Comparison of ENCODE assay signal across 22 cellular contexts in genomic region chr5:168434746-168435321, GRCh38. TPM values are rescaled to one million over a fixed set of nuclear protein-coding genes. Genes with fewer than 3 reads are reported as not detected.
DNase-seq lines count a peak whose midpoint lies in the region; ATAC-seq and TF ChIP-seq lines count a peak whose summit lies in the region.
"Had no signal": no experiment of that assay in that cellular context is flagged by ENCODE, and none has a peak within 500 bp of the region (broad histone marks: within the 10 kb centered on the region; RNA-seq: fewer than 3 reads in every experiment).

No MANE protein-coding gene starts in this region.

- no peak for TF ChIP-seq CTCF in foreskin keratinocyte (conservative IDR thresholded peaks at IDR 0.05)
- no peak for TF ChIP-seq CTCF in prostate gland (IDR thresholded peaks at IDR 0.05)
- TF ChIP-seq CTCF in suprapubic skin (IDR thresholded peaks at IDR 0.05), result no peak

- H3K36me3 ChIP-seq in prostate gland (no peaks in the 10 kb centered on the region), suprapubic skin (no peaks in the 10 kb centered on the region)

- no peaks in the 10 kb centered on the region for H3K9me3 ChIP-seq in prostate gland
- no peaks in the 10 kb centered on the region for H3K9me3 ChIP-seq in suprapubic skin

- intact Hi-C loops in prostate gland (cut with DNase I), result loop anchor here (10.0 kb wide), 1 partner anchor 160 kb away; no protein-coding TSS in a partner anchor

- H3K9me3 Mint-ChIP-seq in stimulated activated naive CD8-positive, alpha-beta T cell treated with anti-CD3 and anti-CD28 coated beads, Interleukin-15, amount 100 ng/mL, for 72 hours, result no peaks in the 10 kb centered on the region
- H3K9me3 Mint-ChIP-seq: activated CD4-positive, alpha-beta memory T cell treated with anti-CD3 and anti-CD28 coated beads for 36 hours; activated T-cell treated with anti-CD3 and anti-CD28 coated beads, Interleukin-2, amount 50 U/mL, for 4 hours; IgD-negative memory B cell; T-cell had no signal

- no peak overlapping the region for H3K4me3 Mint-ChIP-seq in stimulated activated naive CD8-positive, alpha-beta T cell treated with anti-CD3 and anti-CD28 coated beads, Interleukin-15, amount 100 ng/mL, for 72 hours
- H3K4me3 Mint-ChIP-seq: activated CD4-positive, alpha-beta memory T cell treated with anti-CD3 and anti-CD28 coated beads for 36 hours; activated T-cell treated with anti-CD3 and anti-CD28 coated beads, Interleukin-2, amount 50 U/mL, for 4 hours; IgD-negative memory B cell; T-cell had no signal

- TF ChIP-seq EP300 in suprapubic skin (IDR thresholded peaks at IDR 0.05), result no peak

- no peak for DNase-seq in stimulated activated naive CD8-positive, alpha-beta T cell treated with anti-CD3 and anti-CD28 coated beads, Interleukin-15, Interleukin-2, amounts not matched to agents 100 U/mL and 50 U/mL, for 24 hours
- DNase-seq in stimulated activated naive CD8-positive, alpha-beta T cell treated with anti-CD3 and anti-CD28 coated beads, Interleukin-15, amount 100 ng/mL, for 72 hours, result no peak
- DNase-seq in amniotic epithelial cell (ENCODE audit: low read depth) (peak; percentile 50), foreskin keratinocyte (no peak), prostate gland (ENCODE audit: low spot score) (no peak), NCI-H1105 (lab: John Stamatoyannopoulos, UW) (no peak), suprapubic skin (ENCODE audit: low spot score in 2 of 2) (no peak)
- DNase-seq: activated CD4-positive, alpha-beta memory T cell treated with anti-CD3 and anti-CD28 coated beads for 36 hours; activated T-cell treated with anti-CD3 and anti-CD28 coated beads, Interleukin-2, amount 50 U/mL, for 4 hours; cerebellar nuclear complex; effector memory CD4-positive, alpha-beta T cell; MV-4-11; naive B cell; NCI-H2029 treated with DMSO at 0.1 percent for 48 hours; small intestine; stimulated activated CD8-positive, alpha-beta memory T cell treated with anti-CD3 and anti-CD28 coated beads, Interleukin-4, amount 100 ng/mL, for 48 hours; T-cell had no signal

- H3K27me3 Mint-ChIP-seq in stimulated activated naive CD8-positive, alpha-beta T cell treated with anti-CD3 and anti-CD28 coated beads, Interleukin-15, amount 100 ng/mL, for 72 hours, result peaks cover 20% of the 10 kb centered on the region
- H3K27me3 Mint-ChIP-seq: activated CD4-positive, alpha-beta memory T cell treated with anti-CD3 and anti-CD28 coated beads for 36 hours; progenitor cell of endocrine pancreas had no signal

- peak; percentile 74 for ATAC-seq in stimulated activated naive CD8-positive, alpha-beta T cell treated with anti-CD3 and anti-CD28 coated beads, Interleukin-15, Interleukin-2, amounts not matched to agents 100 U/mL and 50 U/mL, for 24 hours
- ATAC-seq in stimulated activated naive CD8-positive, alpha-beta T cell treated with anti-CD3 and anti-CD28 coated beads, Interleukin-15, amount 100 ng/mL, for 72 hours, result no peak
- ATAC-seq in foreskin keratinocyte (peak; percentile 26), HG03342 (IDR thresholded peaks at IDR 0.05; ENCODE audit: unreplicated experiment) (no peak)
- ATAC-seq: activated T-cell treated with anti-CD3 and anti-CD28 coated beads, Interleukin-2, amount 50 U/mL, for 4 hours; T-cell had no signal

- H3K4me1 Mint-ChIP-seq in stimulated activated naive CD8-positive, alpha-beta T cell treated with anti-CD3 and anti-CD28 coated beads, Interleukin-15, amount 100 ng/mL, for 72 hours, result no peaks in the 10 kb centered on the region
- H3K4me1 Mint-ChIP-seq: naive B cell, T-cell had no signal

- TF ChIP-seq POLR2A in prostate gland (IDR thresholded peaks at IDR 0.05) (no peak), suprapubic skin (IDR thresholded peaks at IDR 0.05) (no peak)

- no peak overlapping the region for H3K4me3 ChIP-seq in prostate gland
- no peak overlapping the region for H3K4me3 ChIP-seq in suprapubic skin
- H3K4me3 ChIP-seq: hepatocyte had no signal

- WGBS in prostate gland, result 83% methylated on average over 8 of the region's 8 CpGs
- WGBS in suprapubic skin, result 75% methylated on average over 8 of the region's 8 CpGs

- no peaks in the 10 kb centered on the region for H3K4me1 ChIP-seq in foreskin keratinocyte
- H3K4me1 ChIP-seq in prostate gland (replicated peaks), result no peaks in the 10 kb centered on the region
- H3K4me1 ChIP-seq in suprapubic skin, result no peaks in the 10 kb centered on the region

- no peak overlapping the region for H3K27ac Mint-ChIP-seq in stimulated activated naive CD8-positive, alpha-beta T cell treated with anti-CD3 and anti-CD28 coated beads, Interleukin-15, amount 100 ng/mL, for 72 hours
- H3K27ac Mint-ChIP-seq: activated CD4-positive, alpha-beta memory T cell treated with anti-CD3 and anti-CD28 coated beads for 36 hours; IgD-negative memory B cell; naive B cell; T-cell had no signal

- H3K27ac ChIP-seq in foreskin keratinocyte (no peak overlapping the region), prostate gland (no peak overlapping the region), suprapubic skin (no peak overlapping the region)
- H3K27ac ChIP-seq: hepatocyte, VCaP had no signal

- no peaks in the 10 kb centered on the region for H3K27me3 ChIP-seq in foreskin keratinocyte
- no peaks in the 10 kb centered on the region for H3K27me3 ChIP-seq in prostate gland (replicated peaks; ENCODE audit: insufficient read depth)
- H3K27me3 ChIP-seq in suprapubic skin, result no peaks in the 10 kb centered on the region
- H3K27me3 ChIP-seq: hepatocyte had no signal

RNA-seq across cellular contexts. Expression of gene RARS1, which starts 51.4 kb away (rescaled TPM):
- total RNA-seq in foreskin keratinocyte (116 TPM in 2 replicates), prostate gland (10 to 100 TPM; 71.6 to 86.6 TPM), suprapubic skin (100 to 1,000 TPM in 1 of 4 donors, 10 to 100 TPM in 3; 58.6 to 129 (median 77.0) TPM)
- polyA plus RNA-seq in foreskin keratinocyte, result 66.1 and 75.7 TPM in 2 replicates

Comparison
In these comparisons a context has a peak if more than half of its experiments do, and no peak if none do; other contexts are left out.
1. ATAC-seq: peak in stimulated activated naive CD8-positive, alpha-beta T cell treated with anti-CD3 and anti-CD28 coated beads, Interleukin-15, Interleukin-2, amounts not matched to agents 100 U/mL and 50 U/mL, for 24 hours (single experiment) and foreskin keratinocyte (single experiment); none in stimulated activated naive CD8-positive, alpha-beta T cell treated with anti-CD3 and anti-CD28 coated beads, Interleukin-15, amount 100 ng/mL, for 72 hours (single experiment) and HG03342 (single experiment).